1 cellular context compared by ENCODE assay signal in the genomic region with DNA sequence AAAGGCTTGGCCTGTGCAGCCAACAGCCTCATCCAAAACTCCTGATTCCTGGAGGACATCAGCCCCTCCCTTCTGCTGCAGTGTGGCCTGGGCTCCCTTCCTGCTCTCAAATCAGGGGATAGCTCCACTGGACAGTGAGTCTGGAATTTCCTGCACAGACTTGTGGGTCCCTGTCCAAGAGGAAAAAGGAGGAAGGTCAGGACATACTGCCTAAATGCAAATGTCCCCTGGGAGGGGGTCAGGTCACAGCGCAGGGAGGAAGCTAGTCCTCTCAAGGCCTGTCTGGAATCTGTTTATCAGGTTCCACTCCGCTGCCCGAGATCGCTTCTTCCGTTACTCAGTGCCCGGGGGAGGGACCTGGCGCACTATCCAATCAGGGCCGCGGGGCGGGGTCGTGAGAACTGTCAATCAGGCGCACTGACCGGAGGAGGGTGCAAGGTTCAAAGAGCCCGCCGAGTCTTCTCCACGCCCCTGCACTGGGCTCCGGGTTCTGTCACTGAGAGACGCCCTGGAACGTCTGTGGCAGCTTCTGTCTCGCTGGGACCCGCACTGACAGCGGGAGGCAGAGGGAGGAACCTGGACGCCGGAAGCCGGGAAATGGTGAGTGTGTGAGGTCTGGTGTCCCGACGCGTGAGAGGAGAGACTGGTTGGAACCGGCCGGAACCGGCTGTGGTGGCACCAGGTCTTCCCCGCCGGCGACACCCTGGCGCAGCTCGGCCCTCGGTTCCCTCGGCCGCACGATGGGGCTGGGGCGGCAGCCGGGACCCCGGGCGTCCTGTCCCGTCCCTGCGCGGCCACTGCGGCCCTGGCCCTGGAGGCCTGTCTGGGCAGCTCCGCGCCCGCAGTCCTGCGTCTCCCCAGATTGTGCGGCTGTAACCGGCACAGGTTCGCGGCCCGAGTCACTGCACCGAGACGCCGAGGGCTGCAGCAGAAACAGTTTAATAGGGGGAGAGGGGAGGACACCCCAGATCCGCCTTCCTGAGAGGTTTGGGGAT.
TF ChIP-seq lines count a peak whose summit lies in the region.

A gene (plus strand): TSS at position 404 of the 995 bp plus-strand sequence. CDS start 194 bp downstream, at position 598.

TF ChIP-seq in HepG2, 621 proteins besides CTCF, POLR2A, EP300 and RAD21 (continued from another document and continues in another):
- TF ChIP-seq JUNB (CRISPR knock-in tag; IDR thresholded peaks at IDR 0.05; ENCODE audit: borderline replicate concordance) (no peak), SMAD3 (CRISPR knock-in tag; IDR thresholded peaks at IDR 0.05) (no peak), ZNF577 (CRISPR knock-in tag; IDR thresholded peaks at IDR 0.05; ENCODE audit: borderline replicate concordance, low read depth) (no peak), ONECUT2 (CRISPR knock-in tag; IDR thresholded peaks at IDR 0.05) (no peak), NFATC3 (CRISPR knock-in tag; IDR thresholded peaks at IDR 0.05) (0 out of 2 replicates have a peak, but pooled peaks have one; percentile 31), ZFX (CRISPR knock-in tag; IDR thresholded peaks at IDR 0.05; ENCODE audit: low read depth) (peak; percentile 89), CBX1 (IDR thresholded peaks at IDR 0.05; ENCODE audit: low read depth) (peak; percentile 19), PAX8 (CRISPR knock-in tag; IDR thresholded peaks at IDR 0.05; ENCODE audit: borderline replicate concordance) (no peak; the same call in 1 of the 2 replicates), RBFOX2 (IDR thresholded peaks at IDR 0.05; ENCODE audit: low read depth, low read length) (peak; percentile 77), MED1 (CRISPR knock-in tag; IDR thresholded peaks at IDR 0.05) (no peak; the same call in 1 of the 2 replicates), NR1H2 (CRISPR knock-in tag; IDR thresholded peaks at IDR 0.05; ENCODE audit: borderline replicate concordance, low read depth) (0 out of 2 replicates have a peak, but pooled peaks have one; percentile 62), ZNF883 (CRISPR knock-in tag; IDR thresholded peaks at IDR 0.05; ENCODE audit: not compliant biosample characterization) (no peak), PITX1 (CRISPR knock-in tag; IDR thresholded peaks at IDR 0.05) (no peak), ZNF292 (CRISPR knock-in tag; IDR thresholded peaks at IDR 0.05; ENCODE audit: borderline replicate concordance, low read depth) (peak; percentile 82; the same call in 1 of the 2 replicates), TOPORS (CRISPR knock-in tag; IDR thresholded peaks at IDR 0.05) (0 out of 2 replicates have a peak, but pooled peaks have one; percentile 79), SUZ12 (IDR thresholded peaks at IDR 0.05; ENCODE audit: low read depth, low read length) (no peak), RFX1 (IDR thresholded peaks at IDR 0.05) (no peak)
- TF ChIP-seq, protein P1, sequence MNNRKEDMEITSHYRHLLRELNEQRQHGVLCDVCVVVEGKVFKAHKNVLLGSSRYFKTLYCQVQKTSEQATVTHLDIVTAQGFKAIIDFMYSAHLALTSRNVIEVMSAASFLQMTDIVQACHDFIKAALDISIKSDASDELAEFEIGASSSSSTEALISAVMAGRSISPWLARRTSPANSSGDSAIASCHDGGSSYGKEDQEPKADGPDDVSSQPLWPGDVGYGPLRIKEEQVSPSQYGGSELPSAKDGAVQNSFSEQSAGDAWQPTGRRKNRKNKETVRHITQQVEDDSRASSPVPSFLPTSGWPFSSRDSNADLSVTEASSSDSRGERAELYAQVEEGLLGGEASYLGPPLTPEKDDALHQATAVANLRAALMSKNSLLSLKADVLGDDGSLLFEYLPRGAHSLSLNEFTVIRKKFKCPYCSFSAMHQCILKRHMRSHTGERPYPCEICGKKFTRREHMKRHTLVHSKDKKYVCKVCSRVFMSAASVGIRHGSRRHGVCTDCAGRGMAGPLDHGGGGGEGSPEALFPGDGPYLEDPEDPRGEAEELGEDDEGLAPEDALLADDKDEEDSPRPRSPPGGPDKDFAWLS (CRISPR knock-in tag; IDR thresholded peaks at IDR 0.05; ENCODE audit: borderline replicate concordance): 0 out of 2 replicates have a peak, but pooled peaks have one; percentile 10
- TF ChIP-seq, protein P2, sequence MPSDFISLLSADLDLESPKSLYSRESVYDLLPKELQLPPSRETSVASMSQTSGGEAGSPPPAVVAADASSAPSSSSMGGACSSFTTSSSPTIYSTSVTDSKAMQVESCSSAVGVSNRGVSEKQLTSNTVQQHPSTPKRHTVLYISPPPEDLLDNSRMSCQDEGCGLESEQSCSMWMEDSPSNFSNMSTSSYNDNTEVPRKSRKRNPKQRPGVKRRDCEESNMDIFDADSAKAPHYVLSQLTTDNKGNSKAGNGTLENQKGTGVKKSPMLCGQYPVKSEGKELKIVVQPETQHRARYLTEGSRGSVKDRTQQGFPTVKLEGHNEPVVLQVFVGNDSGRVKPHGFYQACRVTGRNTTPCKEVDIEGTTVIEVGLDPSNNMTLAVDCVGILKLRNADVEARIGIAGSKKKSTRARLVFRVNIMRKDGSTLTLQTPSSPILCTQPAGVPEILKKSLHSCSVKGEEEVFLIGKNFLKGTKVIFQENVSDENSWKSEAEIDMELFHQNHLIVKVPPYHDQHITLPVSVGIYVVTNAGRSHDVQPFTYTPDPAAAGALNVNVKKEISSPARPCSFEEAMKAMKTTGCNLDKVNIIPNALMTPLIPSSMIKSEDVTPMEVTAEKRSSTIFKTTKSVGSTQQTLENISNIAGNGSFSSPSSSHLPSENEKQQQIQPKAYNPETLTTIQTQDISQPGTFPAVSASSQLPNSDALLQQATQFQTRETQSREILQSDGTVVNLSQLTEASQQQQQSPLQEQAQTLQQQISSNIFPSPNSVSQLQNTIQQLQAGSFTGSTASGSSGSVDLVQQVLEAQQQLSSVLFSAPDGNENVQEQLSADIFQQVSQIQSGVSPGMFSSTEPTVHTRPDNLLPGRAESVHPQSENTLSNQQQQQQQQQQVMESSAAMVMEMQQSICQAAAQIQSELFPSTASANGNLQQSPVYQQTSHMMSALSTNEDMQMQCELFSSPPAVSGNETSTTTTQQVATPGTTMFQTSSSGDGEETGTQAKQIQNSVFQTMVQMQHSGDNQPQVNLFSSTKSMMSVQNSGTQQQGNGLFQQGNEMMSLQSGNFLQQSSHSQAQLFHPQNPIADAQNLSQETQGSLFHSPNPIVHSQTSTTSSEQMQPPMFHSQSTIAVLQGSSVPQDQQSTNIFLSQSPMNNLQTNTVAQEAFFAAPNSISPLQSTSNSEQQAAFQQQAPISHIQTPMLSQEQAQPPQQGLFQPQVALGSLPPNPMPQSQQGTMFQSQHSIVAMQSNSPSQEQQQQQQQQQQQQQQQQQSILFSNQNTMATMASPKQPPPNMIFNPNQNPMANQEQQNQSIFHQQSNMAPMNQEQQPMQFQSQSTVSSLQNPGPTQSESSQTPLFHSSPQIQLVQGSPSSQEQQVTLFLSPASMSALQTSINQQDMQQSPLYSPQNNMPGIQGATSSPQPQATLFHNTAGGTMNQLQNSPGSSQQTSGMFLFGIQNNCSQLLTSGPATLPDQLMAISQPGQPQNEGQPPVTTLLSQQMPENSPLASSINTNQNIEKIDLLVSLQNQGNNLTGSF (CRISPR knock-in tag; IDR thresholded peaks at IDR 0.05): no peak
- TF ChIP-seq, protein P3, sequence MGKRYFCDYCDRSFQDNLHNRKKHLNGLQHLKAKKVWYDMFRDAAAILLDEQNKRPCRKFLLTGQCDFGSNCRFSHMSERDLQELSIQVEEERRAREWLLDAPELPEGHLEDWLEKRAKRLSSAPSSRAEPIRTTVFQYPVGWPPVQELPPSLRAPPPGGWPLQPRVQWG (CRISPR knock-in tag; IDR thresholded peaks at IDR 0.05; ENCODE audit: borderline replicate concordance, low read depth): no peak
- TF ChIP-seq, protein P4, sequence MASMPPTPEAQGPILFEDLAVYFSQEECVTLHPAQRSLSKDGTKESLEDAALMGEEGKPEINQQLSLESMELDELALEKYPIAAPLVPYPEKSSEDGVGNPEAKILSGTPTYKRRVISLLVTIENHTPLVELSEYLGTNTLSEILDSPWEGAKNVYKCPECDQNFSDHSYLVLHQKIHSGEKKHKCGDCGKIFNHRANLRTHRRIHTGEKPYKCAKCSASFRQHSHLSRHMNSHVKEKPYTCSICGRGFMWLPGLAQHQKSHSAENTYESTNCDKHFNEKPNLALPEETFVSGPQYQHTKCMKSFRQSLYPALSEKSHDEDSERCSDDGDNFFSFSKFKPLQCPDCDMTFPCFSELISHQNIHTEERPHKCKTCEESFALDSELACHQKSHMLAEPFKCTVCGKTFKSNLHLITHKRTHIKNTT (CRISPR knock-in tag; IDR thresholded peaks at IDR 0.05): no peak
- TF ChIP-seq, protein P5, sequence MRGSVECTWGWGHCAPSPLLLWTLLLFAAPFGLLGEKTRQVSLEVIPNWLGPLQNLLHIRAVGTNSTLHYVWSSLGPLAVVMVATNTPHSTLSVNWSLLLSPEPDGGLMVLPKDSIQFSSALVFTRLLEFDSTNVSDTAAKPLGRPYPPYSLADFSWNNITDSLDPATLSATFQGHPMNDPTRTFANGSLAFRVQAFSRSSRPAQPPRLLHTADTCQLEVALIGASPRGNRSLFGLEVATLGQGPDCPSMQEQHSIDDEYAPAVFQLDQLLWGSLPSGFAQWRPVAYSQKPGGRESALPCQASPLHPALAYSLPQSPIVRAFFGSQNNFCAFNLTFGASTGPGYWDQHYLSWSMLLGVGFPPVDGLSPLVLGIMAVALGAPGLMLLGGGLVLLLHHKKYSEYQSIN (CRISPR knock-in tag; IDR thresholded peaks at IDR 0.05; ENCODE audit: borderline replicate concordance): no peak
- TF ChIP-seq, protein P6, sequence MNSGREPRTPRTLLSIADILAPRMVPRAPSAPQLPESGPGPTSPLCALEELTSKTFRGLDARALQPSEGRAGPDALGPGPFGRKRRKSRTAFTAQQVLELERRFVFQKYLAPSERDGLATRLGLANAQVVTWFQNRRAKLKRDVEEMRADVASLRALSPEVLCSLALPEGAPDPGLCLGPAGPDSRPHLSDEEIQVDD (CRISPR knock-in tag; IDR thresholded peaks at IDR 0.05; ENCODE audit: borderline replicate concordance): no peak
- TF ChIP-seq, protein P7, sequence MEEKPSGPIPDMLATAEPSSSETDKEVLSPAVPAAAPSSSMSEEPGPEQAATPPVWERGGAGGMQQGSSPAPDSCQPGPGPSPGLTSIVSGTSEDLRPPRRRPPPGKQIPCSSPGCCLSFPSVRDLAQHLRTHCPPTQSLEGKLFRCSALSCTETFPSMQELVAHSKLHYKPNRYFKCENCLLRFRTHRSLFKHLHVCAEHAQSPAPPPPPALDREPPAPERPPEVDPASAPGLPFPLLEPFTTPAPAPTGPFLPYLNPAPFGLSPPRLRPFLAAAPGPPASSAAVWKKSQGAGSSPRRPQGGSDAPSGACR (CRISPR knock-in tag; IDR thresholded peaks at IDR 0.05): no peak
- TF ChIP-seq, protein P8, sequence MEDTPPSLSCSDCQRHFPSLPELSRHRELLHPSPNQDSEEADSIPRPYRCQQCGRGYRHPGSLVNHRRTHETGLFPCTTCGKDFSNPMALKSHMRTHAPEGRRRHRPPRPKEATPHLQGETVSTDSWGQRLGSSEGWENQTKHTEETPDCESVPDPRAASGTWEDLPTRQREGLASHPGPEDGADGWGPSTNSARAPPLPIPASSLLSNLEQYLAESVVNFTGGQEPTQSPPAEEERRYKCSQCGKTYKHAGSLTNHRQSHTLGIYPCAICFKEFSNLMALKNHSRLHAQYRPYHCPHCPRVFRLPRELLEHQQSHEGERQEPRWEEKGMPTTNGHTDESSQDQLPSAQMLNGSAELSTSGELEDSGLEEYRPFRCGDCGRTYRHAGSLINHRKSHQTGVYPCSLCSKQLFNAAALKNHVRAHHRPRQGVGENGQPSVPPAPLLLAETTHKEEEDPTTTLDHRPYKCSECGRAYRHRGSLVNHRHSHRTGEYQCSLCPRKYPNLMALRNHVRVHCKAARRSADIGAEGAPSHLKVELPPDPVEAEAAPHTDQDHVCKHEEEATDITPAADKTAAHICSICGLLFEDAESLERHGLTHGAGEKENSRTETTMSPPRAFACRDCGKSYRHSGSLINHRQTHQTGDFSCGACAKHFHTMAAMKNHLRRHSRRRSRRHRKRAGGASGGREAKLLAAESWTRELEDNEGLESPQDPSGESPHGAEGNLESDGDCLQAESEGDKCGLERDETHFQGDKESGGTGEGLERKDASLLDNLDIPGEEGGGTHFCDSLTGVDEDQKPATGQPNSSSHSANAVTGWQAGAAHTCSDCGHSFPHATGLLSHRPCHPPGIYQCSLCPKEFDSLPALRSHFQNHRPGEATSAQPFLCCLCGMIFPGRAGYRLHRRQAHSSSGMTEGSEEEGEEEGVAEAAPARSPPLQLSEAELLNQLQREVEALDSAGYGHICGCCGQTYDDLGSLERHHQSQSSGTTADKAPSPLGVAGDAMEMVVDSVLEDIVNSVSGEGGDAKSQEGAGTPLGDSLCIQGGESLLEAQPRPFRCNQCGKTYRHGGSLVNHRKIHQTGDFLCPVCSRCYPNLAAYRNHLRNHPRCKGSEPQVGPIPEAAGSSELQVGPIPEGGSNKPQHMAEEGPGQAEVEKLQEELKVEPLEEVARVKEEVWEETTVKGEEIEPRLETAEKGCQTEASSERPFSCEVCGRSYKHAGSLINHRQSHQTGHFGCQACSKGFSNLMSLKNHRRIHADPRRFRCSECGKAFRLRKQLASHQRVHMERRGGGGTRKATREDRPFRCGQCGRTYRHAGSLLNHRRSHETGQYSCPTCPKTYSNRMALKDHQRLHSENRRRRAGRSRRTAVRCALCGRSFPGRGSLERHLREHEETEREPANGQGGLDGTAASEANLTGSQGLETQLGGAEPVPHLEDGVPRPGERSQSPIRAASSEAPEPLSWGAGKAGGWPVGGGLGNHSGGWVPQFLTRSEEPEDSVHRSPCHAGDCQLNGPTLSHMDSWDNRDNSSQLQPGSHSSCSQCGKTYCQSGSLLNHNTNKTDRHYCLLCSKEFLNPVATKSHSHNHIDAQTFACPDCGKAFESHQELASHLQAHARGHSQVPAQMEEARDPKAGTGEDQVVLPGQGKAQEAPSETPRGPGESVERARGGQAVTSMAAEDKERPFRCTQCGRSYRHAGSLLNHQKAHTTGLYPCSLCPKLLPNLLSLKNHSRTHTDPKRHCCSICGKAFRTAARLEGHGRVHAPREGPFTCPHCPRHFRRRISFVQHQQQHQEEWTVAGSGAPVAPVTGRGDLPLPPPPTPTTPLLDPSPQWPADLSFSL (CRISPR knock-in tag; IDR thresholded peaks at IDR 0.05): no peak
- TF ChIP-seq, protein P9, sequence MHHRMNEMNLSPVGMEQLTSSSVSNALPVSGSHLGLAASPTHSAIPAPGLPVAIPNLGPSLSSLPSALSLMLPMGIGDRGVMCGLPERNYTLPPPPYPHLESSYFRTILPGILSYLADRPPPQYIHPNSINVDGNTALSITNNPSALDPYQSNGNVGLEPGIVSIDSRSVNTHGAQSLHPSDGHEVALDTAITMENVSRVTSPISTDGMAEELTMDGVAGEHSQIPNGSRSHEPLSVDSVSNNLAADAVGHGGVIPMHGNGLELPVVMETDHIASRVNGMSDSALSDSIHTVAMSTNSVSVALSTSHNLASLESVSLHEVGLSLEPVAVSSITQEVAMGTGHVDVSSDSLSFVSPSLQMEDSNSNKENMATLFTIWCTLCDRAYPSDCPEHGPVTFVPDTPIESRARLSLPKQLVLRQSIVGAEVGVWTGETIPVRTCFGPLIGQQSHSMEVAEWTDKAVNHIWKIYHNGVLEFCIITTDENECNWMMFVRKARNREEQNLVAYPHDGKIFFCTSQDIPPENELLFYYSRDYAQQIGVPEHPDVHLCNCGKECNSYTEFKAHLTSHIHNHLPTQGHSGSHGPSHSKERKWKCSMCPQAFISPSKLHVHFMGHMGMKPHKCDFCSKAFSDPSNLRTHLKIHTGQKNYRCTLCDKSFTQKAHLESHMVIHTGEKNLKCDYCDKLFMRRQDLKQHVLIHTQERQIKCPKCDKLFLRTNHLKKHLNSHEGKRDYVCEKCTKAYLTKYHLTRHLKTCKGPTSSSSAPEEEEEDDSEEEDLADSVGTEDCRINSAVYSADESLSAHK (CRISPR knock-in tag; IDR thresholded peaks at IDR 0.05; ENCODE audit: borderline replicate concordance): no peak
